Comparison of ENCODE assay signal across 12 cellular contexts in the genomic region with DNA sequence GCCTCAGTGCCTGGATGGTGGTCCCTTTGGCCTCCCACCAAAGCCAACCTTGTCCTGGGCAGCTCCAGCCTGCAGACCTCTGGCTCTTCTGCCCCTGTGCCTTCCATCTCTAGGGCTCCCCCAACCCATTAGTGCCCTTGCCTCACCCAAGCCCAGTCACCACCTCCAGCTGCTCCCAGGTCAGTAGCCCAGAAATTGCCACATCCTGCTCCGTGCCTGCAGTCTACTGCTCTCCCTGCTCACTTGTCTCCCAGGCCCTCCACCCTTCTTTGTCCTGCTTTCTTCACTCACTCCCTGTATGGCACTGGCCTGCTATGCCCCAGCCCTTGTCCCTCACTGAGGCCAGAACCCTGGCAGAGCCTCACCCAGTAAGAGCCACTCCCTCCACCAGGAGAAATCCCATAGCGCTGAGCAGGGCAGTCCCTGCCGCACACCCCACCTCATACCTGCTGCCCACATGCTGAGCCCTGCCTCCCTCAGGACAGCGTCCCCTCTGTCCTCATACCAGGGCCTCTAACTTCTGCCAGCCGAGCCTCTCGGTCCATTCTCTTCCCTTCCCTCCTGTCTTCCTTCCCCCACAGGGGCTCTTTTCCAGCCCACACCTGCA. TPM values are rescaled to one million over a fixed set of nuclear protein-coding genes. Genes with fewer than 3 reads are reported as not detected.
DNase-seq lines count a peak whose midpoint lies in the region; ATAC-seq and TF ChIP-seq lines count a peak whose summit lies in the region.
"Had no signal": no experiment of that assay in that cellular context is flagged by ENCODE, and none has a peak within 500 bp of the region (broad histone marks: within the 10 kb centered on the region; RNA-seq: fewer than 3 reads in every experiment).

No MANE protein-coding gene starts in this region.

- DNase-seq in CD8-positive, alpha-beta memory T cell = no peak
- DNase-seq in WTC11 (ENCODE audit: low spot score) (no peak), fibroblast of lung (ENCODE audit: low read depth in 2 of 2) (no peak), renal cortical epithelial cell (ENCODE audit: low read depth) (peak; percentile 31), UCSD-AML1 (lab: John Stamatoyannopoulos, UW; ENCODE audit: unreplicated experiment) (no peak), superior temporal gyrus (ENCODE audit: extremely low spot score) (no peak)
- DNase-seq: amniotic stem cell, DMS53, NCI-H226 had no signal

- H3K9ac ChIP-seq in fibroblast of lung (ENCODE audit: insufficient read depth, low read length) = no peak overlapping the region

- H3K79me2 ChIP-seq in fibroblast of lung (ENCODE audit: control insufficient read depth, insufficient read depth, low read length) = peaks cover 13% of the 10 kb centered on the region

- H2AFZ ChIP-seq in fibroblast of lung (ENCODE audit: low read length) = no peak overlapping the region

- H3K27me3 ChIP-seq in CD8-positive, alpha-beta memory T cell (ENCODE audit: insufficient read depth, low read length, poor library complexity, severe bottlenecking) = no peaks in the 10 kb centered on the region
- H3K27me3 ChIP-seq in fibroblast of lung (ENCODE audit: control insufficient read depth, insufficient read depth, low read length) = no peaks in the 10 kb centered on the region
- H3K27me3 ChIP-seq: ovary had no signal

- TF ChIP-seq CTCF in WTC11 (IDR thresholded peaks at IDR 0.05) (no peak), fibroblast of lung (conservative IDR thresholded peaks at IDR 0.05 in 1 of 2, IDR thresholded peaks at IDR 0.05 in 1 of 2; ENCODE audit: low read depth in 1 of 2, low read length in 2 of 2) (no peak)

- no peak for ATAC-seq in WTC11
- no peak for ATAC-seq in GM21360 (IDR thresholded peaks at IDR 0.05; ENCODE audit: unreplicated experiment)

- no peaks in the 10 kb centered on the region for H3K4me1 ChIP-seq in CD8-positive, alpha-beta memory T cell (ENCODE audit: insufficient read depth, low read length)
- H3K4me1 ChIP-seq in fibroblast of lung (ENCODE audit: control insufficient read depth, extremely low read depth, insufficient read depth, low read length) = peaks cover 18% of the 10 kb centered on the region

- no peak overlapping the region for H3K4me2 ChIP-seq in fibroblast of lung (ENCODE audit: extremely low read depth, insufficient read depth, low read length)

- H3K27ac ChIP-seq in CD8-positive, alpha-beta memory T cell (ENCODE audit: low read depth, low read length) = no peak overlapping the region
- peak overlapping the region; percentile 77 for H3K27ac ChIP-seq in fibroblast of lung (ENCODE audit: insufficient read depth, low read length)
- H3K27ac ChIP-seq: epithelial cell of prostate had no signal

- H4K20me1 ChIP-seq in fibroblast of lung (ENCODE audit: control insufficient read depth, extremely low read depth, insufficient read depth, low read length) = no peaks in the 10 kb centered on the region

- peak overlapping the region in 1 of 7 donors; percentile 68 for H3K4me3 Mint-ChIP-seq in CD8-positive, alpha-beta memory T cell
- no peak overlapping the region for H3K4me3 Mint-ChIP-seq in WTC11

- H3K36me3 ChIP-seq in CD8-positive, alpha-beta memory T cell (ENCODE audit: insufficient read depth, low read length) = peaks cover 91% of the 10 kb centered on the region
- H3K36me3 ChIP-seq in fibroblast of lung (ENCODE audit: control insufficient read depth, insufficient read depth, low read length) = peaks cover 34% of the 10 kb centered on the region
- H3K36me3 ChIP-seq: ovary had no signal

- POLR2A ChIA-PET in CD8-positive, alpha-beta memory T cell (lab: Charles Lee) = no interaction called here
- POLR2A ChIA-PET in WTC11 (lab: Charles Lee) = no interaction called here

- peak overlapping the region in 5 of 8 donors; percentile 27 to 83 (median 61) for H3K27ac Mint-ChIP-seq in CD8-positive, alpha-beta memory T cell
- peak overlapping the region; percentile 85 for H3K27ac Mint-ChIP-seq in WTC11

- peaks cover 12 to 23% (median 17%) of the 10 kb centered on the region in 3 donors for H3K4me1 Mint-ChIP-seq in CD8-positive, alpha-beta memory T cell
- H3K4me1 Mint-ChIP-seq in WTC11 = 0 out of 2 replicates have a peak, but pooled peaks cover 2% of the 10 kb centered on the region

- CTCF ChIA-PET in CD8-positive, alpha-beta memory T cell (lab: Charles Lee) = no interaction called here
- CTCF ChIA-PET in WTC11 (lab: Charles Lee) = no interaction called here

- H3K9me3 ChIP-seq in CD8-positive, alpha-beta memory T cell (ENCODE audit: low read length) = no peaks in the 10 kb centered on the region
- no peaks in the 10 kb centered on the region for H3K9me3 ChIP-seq in fibroblast of lung (ENCODE audit: control insufficient read depth, insufficient read depth, low read depth, low read length)
- H3K9me3 ChIP-seq: ovary had no signal

- H3K9me3 Mint-ChIP-seq in CD8-positive, alpha-beta memory T cell = no peaks in the 10 kb centered on the region
- H3K9me3 Mint-ChIP-seq in WTC11 = no peaks in the 10 kb centered on the region

- H3K27me3 Mint-ChIP-seq in CD8-positive, alpha-beta memory T cell = no peaks in the 10 kb centered on the region
- no peaks in the 10 kb centered on the region for H3K27me3 Mint-ChIP-seq in WTC11 (ENCODE audit: low read depth)

- H3K4me3 ChIP-seq in CD8-positive, alpha-beta memory T cell (ENCODE audit: low read length) = no peak overlapping the region
- H3K4me3 ChIP-seq in fibroblast of lung (replicated peaks in 1 of 4; ENCODE audit: control extremely low read depth in 1 of 4, insufficient read depth in 1 of 4, low read depth in 3 of 4, low read length in 4 of 4) = no peak overlapping the region
- H3K4me3 ChIP-seq: ovary had no signal

- H3K36me3 Mint-ChIP-seq in CD8-positive, alpha-beta memory T cell = peaks cover 0 to 98% (median 19%) of the 10 kb centered on the region in 3 donors
- peaks cover 49% of the 10 kb centered on the region for H3K36me3 Mint-ChIP-seq in WTC11

TF ChIP-seq in WTC11, 78 proteins besides CTCF, POLR2A, EP300 and RAD21 (continues in another document):
- TF ChIP-seq, protein P1, sequence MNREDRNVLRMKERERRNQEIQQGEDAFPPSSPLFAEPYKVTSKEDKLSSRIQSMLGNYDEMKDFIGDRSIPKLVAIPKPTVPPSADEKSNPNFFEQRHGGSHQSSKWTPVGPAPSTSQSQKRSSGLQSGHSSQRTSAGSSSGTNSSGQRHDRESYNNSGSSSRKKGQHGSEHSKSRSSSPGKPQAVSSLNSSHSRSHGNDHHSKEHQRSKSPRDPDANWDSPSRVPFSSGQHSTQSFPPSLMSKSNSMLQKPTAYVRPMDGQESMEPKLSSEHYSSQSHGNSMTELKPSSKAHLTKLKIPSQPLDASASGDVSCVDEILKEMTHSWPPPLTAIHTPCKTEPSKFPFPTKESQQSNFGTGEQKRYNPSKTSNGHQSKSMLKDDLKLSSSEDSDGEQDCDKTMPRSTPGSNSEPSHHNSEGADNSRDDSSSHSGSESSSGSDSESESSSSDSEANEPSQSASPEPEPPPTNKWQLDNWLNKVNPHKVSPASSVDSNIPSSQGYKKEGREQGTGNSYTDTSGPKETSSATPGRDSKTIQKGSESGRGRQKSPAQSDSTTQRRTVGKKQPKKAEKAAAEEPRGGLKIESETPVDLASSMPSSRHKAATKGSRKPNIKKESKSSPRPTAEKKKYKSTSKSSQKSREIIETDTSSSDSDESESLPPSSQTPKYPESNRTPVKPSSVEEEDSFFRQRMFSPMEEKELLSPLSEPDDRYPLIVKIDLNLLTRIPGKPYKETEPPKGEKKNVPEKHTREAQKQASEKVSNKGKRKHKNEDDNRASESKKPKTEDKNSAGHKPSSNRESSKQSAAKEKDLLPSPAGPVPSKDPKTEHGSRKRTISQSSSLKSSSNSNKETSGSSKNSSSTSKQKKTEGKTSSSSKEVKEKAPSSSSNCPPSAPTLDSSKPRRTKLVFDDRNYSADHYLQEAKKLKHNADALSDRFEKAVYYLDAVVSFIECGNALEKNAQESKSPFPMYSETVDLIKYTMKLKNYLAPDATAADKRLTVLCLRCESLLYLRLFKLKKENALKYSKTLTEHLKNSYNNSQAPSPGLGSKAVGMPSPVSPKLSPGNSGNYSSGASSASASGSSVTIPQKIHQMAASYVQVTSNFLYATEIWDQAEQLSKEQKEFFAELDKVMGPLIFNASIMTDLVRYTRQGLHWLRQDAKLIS (CRISPR knock-in tag; IDR thresholded peaks at IDR 0.05; ENCODE audit: borderline replicate concordance) = no peak
- TF ChIP-seq ZNF281 (CRISPR knock-in tag; IDR thresholded peaks at IDR 0.05) (no peak), CDX4 (CRISPR knock-in tag; IDR thresholded peaks at IDR 0.05; ENCODE audit: borderline replicate concordance) (no peak)

RNA-seq across cellular contexts. Expression of gene JADE2, which starts 44.4 kb away (rescaled TPM):
- 100 to 1,000 TPM; 105 to 107 TPM for total RNA-seq in CD8-positive, alpha-beta memory T cell
- 47.1 TPM for polyA plus RNA-seq in CD8-positive, alpha-beta memory T cell
- total RNA-seq in WTC11 (2021) = 39.4 to 46.2 TPM (median 40.8 TPM) in 3 replicates
- 23.6 and 45.9 TPM in 2 replicates for total RNA-seq in fibroblast of lung
- polyA plus RNA-seq in fibroblast of lung = 10.0 and 20.2 TPM in 2 replicates
- polyA plus RNA-seq in fibroblast of lung (2012) = 11.7 and 22.0 TPM in 2 replicates
- polyA minus RNA-seq in fibroblast of lung (ENCODE audit: low replicate concordance) = 24.2 and 55.5 TPM in 2 replicates
- 17.2 and 42.6 TPM in 2 replicates for total RNA-seq in renal cortical epithelial cell
